ENCODE assay signal across 11 cellular contexts in the genomic region with DNA sequence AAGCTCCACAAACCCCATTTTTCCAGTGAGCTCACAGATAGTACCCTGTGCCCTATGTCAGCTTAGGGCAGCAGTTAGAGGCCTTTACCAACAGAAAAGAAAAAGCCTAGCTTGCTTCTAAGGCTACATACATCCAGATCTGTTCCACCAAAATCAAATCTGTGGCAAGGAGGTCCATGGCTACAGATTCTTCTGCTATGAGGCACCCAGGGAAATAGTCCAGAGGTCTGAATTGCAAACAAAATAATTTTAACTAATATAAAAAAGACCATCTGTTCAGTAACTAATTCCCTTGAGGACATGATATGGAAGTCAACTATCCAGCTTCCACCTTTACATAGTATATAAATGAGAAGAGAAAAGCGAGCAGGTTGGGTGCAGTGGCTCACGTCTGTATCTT.
A peak's percentile ranks its signal among the peaks of the same experiment; 100 is the strongest.
DNase-seq lines count a peak whose midpoint lies in the region; ATAC-seq and TF ChIP-seq lines count a peak whose summit lies in the region.
"Had no signal": no experiment of that assay in that cellular context is flagged by ENCODE, and none has a peak within 500 bp of the region (broad histone marks: within the 10 kb centered on the region; RNA-seq: fewer than 3 reads in every experiment).

No MANE protein-coding gene starts in this region.

- H3K4me1 Mint-ChIP-seq in effector memory CD8-positive, alpha-beta T cell (ENCODE audit: low read depth in 2 of 2): peaks cover 15 to 26% of the 10 kb centered on the region in 2 donors

- H3K27ac ChIP-seq in esophagus squamous epithelium: peak overlapping the region; percentile 12 to 89 (median 80)

- H3K9me3 ChIP-seq in esophagus squamous epithelium: no peaks in the 10 kb centered on the region
- H3K9me3 ChIP-seq: body of pancreas, SJCRH30 had no signal

- no peaks in the 10 kb centered on the region for H3K27me3 Mint-ChIP-seq in effector memory CD8-positive, alpha-beta T cell
- H3K27me3 Mint-ChIP-seq: naive B cell had no signal

- H3K4me3 ChIP-seq in AG10803 (ENCODE audit: low read length): no peak overlapping the region
- H3K4me3 ChIP-seq in esophagus squamous epithelium: no peak overlapping the region
- H3K4me3 ChIP-seq in skeletal muscle cell (ENCODE audit: low read depth, low read length): no peak overlapping the region
- H3K4me3 ChIP-seq: body of pancreas, SJCRH30 had no signal

- TF ChIP-seq POLR2A in esophagus squamous epithelium (IDR thresholded peaks at IDR 0.05): no peak

- H3K27ac Mint-ChIP-seq in effector memory CD8-positive, alpha-beta T cell: no peak overlapping the region
- H3K27ac Mint-ChIP-seq: naive B cell had no signal

- peak; percentile 59 for DNase-seq in AG10803 (ENCODE audit: low read depth)
- peak; percentile 48 for DNase-seq in NCI-H2171 (lab: John Stamatoyannopoulos, UW)
- DNase-seq in esophagus squamous epithelium (lab: John Stamatoyannopoulos, UW): no peak
- DNase-seq in skeletal muscle cell (ENCODE audit: low read depth): peak; percentile 13
- DNase-seq in effector memory CD8-positive, alpha-beta T cell: no peak
- DNase-seq: naive B cell had no signal

- no peaks in the 10 kb centered on the region for H3K9me3 Mint-ChIP-seq in effector memory CD8-positive, alpha-beta T cell
- H3K9me3 Mint-ChIP-seq: naive B cell had no signal

- no peaks in the 10 kb centered on the region for H3K36me3 ChIP-seq in esophagus squamous epithelium
- H3K36me3 ChIP-seq: SJCRH30 had no signal

- no peaks in the 10 kb centered on the region for H3K27me3 ChIP-seq in esophagus squamous epithelium
- H3K27me3 ChIP-seq: body of pancreas, SJCRH30 had no signal

- no peak overlapping the region for H3K4me3 Mint-ChIP-seq in effector memory CD8-positive, alpha-beta T cell
- H3K4me3 Mint-ChIP-seq: naive B cell had no signal

- TF ChIP-seq CTCF in AG10803 (conservative IDR thresholded peaks at IDR 0.05; ENCODE audit: low read length) (no peak), esophagus squamous epithelium (IDR thresholded peaks at IDR 0.05) (no peak)

- peaks cover 28 to 82% (median 30%) of the 10 kb centered on the region in 3 donors for H3K4me1 ChIP-seq in esophagus squamous epithelium

- intact Hi-C loops in esophagus squamous epithelium (cut with DNase I): no loop called here

- 57 to 59% methylated on average over 2 of the region's 2 CpGs for WGBS in esophagus squamous epithelium, 2 donors

- ATAC-seq in GM19324 (IDR thresholded peaks at IDR 0.05; ENCODE audit: low FRiP score, unreplicated experiment) (no peak), HG02642 (IDR thresholded peaks at IDR 0.05; ENCODE audit: poor library complexity, unreplicated experiment) (no peak), GM21526 (IDR thresholded peaks at IDR 0.05; ENCODE audit: low FRiP score, unreplicated experiment) (no peak)
- no peak for ATAC-seq in effector memory CD8-positive, alpha-beta T cell (replicated peaks)

- peaks cover 4% of the 10 kb centered on the region for H3K36me3 Mint-ChIP-seq in effector memory CD8-positive, alpha-beta T cell (ENCODE audit: insufficient read depth)
- H3K36me3 Mint-ChIP-seq: naive B cell had no signal

Comparison
In these comparisons a context has a peak if more than half of its experiments do, and no peak if none do; other contexts are left out.
1. DNase-seq: peak in AG10803 (single experiment), NCI-H2171 (single experiment) and skeletal muscle cell (single experiment); none in esophagus squamous epithelium (single experiment) and effector memory CD8-positive, alpha-beta T cell (0 of 3).